Comparison of ENCODE assay signal across 1 cellular context in genomic region chr2:216126943-216127342, GRCh38.
TF ChIP-seq lines count a peak whose summit lies in the region.

No MANE protein-coding gene starts in this region.

TF ChIP-seq in GM12878, 131 proteins besides CTCF, POLR2A, EP300 and RAD21:
- TF ChIP-seq MEF2B (IDR thresholded peaks at IDR 0.05; ENCODE audit: partially characterized antibody, poor library complexity, severe bottlenecking) (no peak), IKZF2 (IDR thresholded peaks at IDR 0.05) (no peak), RFX5 (IDR thresholded peaks at IDR 0.05; ENCODE audit: low read depth, low read length) (no peak), ZSCAN29 (IDR thresholded peaks at IDR 0.05) (no peak), CHD1 (IDR thresholded peaks at IDR 0.05; ENCODE audit: low read depth, low read length) (no peak), RB1 (IDR thresholded peaks at IDR 0.05; ENCODE audit: borderline replicate concordance) (no peak), SREBF1 (IDR thresholded peaks at IDR 0.05; ENCODE audit: low read length) (no peak), BCL3 (IDR thresholded peaks at IDR 0.05; ENCODE audit: borderline replicate concordance, insufficient read depth, low read depth, low read length, poor library complexity, severe bottlenecking) (peak; percentile 73)
